1 cellular context compared by ENCODE assay signal in the genomic region with DNA sequence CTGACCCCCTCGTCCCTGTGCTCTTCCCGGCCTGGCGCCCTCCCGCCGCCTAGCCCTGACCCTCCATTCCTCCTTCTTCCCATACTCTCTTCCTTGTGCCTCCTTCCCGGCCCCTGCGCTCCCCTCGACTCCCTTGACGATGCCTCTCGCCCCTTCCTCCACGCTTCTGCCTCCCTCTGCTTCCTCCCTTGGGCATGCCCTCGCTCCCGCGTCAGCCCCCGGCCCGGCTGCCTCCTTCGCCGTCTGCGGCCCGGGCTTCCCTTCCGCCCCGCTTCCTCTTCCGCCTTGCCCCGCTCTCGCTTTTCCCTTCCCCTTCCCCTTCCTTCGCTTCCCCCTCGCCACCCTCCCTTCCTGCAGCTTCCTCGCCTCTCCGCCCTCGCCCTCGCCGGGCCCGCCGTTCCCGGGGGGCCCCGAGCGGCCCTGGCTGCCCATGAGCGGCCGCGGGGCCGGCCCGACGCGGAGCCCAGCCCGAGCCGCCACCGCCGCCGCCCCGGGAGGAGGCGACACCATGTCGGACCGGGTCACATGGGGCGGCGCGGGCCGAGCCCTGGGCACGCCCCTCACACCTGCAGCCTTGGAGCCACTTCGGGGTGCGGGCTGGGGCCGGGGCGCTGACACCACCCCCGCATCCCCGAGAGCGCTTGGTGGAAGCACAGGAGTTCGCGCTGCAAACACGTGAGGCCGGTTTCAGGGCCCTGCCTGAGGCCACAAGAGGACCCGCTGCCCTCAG.
TF ChIP-seq lines count a peak whose summit lies in the region.

A gene with protein sequence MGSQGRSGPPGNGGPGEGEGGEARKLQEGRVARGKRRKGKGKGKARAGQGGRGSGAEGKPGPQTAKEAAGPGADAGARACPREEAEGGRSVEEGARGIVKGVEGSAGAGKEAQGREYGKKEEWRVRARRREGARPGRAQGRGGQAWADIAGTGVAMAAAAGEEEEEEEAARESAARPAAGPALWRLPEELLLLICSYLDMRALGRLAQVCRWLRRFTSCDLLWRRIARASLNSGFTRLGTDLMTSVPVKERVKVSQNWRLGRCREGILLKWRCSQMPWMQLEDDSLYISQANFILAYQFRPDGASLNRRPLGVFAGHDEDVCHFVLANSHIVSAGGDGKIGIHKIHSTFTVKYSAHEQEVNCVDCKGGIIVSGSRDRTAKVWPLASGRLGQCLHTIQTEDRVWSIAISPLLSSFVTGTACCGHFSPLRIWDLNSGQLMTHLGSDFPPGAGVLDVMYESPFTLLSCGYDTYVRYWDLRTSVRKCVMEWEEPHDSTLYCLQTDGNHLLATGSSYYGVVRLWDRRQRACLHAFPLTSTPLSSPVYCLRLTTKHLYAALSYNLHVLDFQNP (minus strand): TSS at position 497 of the 730 bp plus-strand sequence. CDS start 65 bp downstream, at position 432.

TF ChIP-seq in K562, 482 proteins besides CTCF, POLR2A, EP300 and RAD21 (continued from another document and continues in another):
- TF ChIP-seq, protein P1, sequence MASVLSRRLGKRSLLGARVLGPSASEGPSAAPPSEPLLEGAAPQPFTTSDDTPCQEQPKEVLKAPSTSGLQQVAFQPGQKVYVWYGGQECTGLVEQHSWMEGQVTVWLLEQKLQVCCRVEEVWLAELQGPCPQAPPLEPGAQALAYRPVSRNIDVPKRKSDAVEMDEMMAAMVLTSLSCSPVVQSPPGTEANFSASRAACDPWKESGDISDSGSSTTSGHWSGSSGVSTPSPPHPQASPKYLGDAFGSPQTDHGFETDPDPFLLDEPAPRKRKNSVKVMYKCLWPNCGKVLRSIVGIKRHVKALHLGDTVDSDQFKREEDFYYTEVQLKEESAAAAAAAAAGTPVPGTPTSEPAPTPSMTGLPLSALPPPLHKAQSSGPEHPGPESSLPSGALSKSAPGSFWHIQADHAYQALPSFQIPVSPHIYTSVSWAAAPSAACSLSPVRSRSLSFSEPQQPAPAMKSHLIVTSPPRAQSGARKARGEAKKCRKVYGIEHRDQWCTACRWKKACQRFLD (CRISPR knock-in tag; IDR thresholded peaks at IDR 0.05), result 0 out of 2 replicates have a peak, but pooled peaks have one; percentile 54
- TF ChIP-seq RUNX1 (IDR thresholded peaks at IDR 0.05; ENCODE audit: low read depth) (no peak), RBBP5 (IDR thresholded peaks at IDR 0.05; ENCODE audit: borderline replicate concordance, insufficient read depth, low read length, poor library complexity, severe bottlenecking) (no peak), ZFP1 (CRISPR knock-in tag; IDR thresholded peaks at IDR 0.05) (no peak), POLR2G (IDR thresholded peaks at IDR 0.05; ENCODE audit: low read depth, low read length) (peak; percentile 85), ZNF165 (CRISPR knock-in tag; IDR thresholded peaks at IDR 0.05; ENCODE audit: borderline replicate concordance) (no peak), CCNT2 (IDR thresholded peaks at IDR 0.05; ENCODE audit: borderline replicate concordance, extremely low read depth, insufficient read length, low read depth, low read length) (peak; percentile 58), LCOR (CRISPR knock-in tag; IDR thresholded peaks at IDR 0.05) (0 out of 2 replicates have a peak, but pooled peaks have one; percentile 54), PHF20 (IDR thresholded peaks at IDR 0.05; ENCODE audit: partially characterized antibody) (peak; percentile 11), ZNF316 (IDR thresholded peaks at IDR 0.05) (peak; percentile 87), CXXC5 (CRISPR knock-in tag; IDR thresholded peaks at IDR 0.05) (peak; percentile 70), GABPB1 (CRISPR knock-in tag; IDR thresholded peaks at IDR 0.05) (0 out of 2 replicates have a peak, but pooled peaks have one; percentile 34), TOE1 (IDR thresholded peaks at IDR 0.05; ENCODE audit: borderline replicate concordance) (no peak), TOE1 (CRISPR knock-in tag; IDR thresholded peaks at IDR 0.05; ENCODE audit: borderline replicate concordance, low read depth) (no peak), CAMTA2 (CRISPR knock-in tag; conservative IDR thresholded peaks at IDR 0.05) (0 out of 2 replicates have a peak, but pooled peaks have one; percentile 27), NONO (IDR thresholded peaks at IDR 0.05; ENCODE audit: low read depth in 2 of 2, low read length in 1 of 2) (0 out of 4 replicates have a peak, but pooled peaks of 1 of the 2 experiments have one; percentile 47), GATAD2B (IDR thresholded peaks at IDR 0.05; ENCODE audit: borderline replicate concordance) (peak; percentile 63; the same call in 1 of the 2 replicates), BMI1 (IDR thresholded peaks at IDR 0.05; ENCODE audit: low read length) (no peak), BHLHE40 (IDR thresholded peaks at IDR 0.05; ENCODE audit: low read length) (peak; percentile 58; the same call in 1 of the 2 replicates), PCBP1 (IDR thresholded peaks at IDR 0.05; ENCODE audit: low read depth, low read length, poor library complexity, severe bottlenecking) (peak; percentile 92), HDAC1 (IDR thresholded peaks at IDR 0.05) (0 out of 4 replicates have a peak, but pooled peaks of 1 of the 2 experiments have one; percentile 9), POLR2AphosphoS5 (IDR thresholded peaks at IDR 0.05; ENCODE audit: control insufficient read depth, insufficient read depth, low read depth, low read length) (no peak), RB1 (IDR thresholded peaks at IDR 0.05; ENCODE audit: low read depth) (0 out of 2 replicates have a peak, but pooled peaks have one; percentile 47), L3MBTL2 (IDR thresholded peaks at IDR 0.05) (peak; percentile 86), CTBP1 (IDR thresholded peaks at IDR 0.05; ENCODE audit: borderline replicate concordance) (peak; percentile 31; the same call in 1 of the 2 replicates), KAT7 (CRISPR knock-in tag; IDR thresholded peaks at IDR 0.05; ENCODE audit: borderline replicate concordance) (peak; percentile 85; the same call in 1 of the 2 replicates), RAD51 (IDR thresholded peaks at IDR 0.05; ENCODE audit: borderline replicate concordance, low read depth) (peak; percentile 58), ZNF263 (CRISPR knock-in tag; IDR thresholded peaks at IDR 0.05; ENCODE audit: borderline replicate concordance) (peak; percentile 15; the same call in 1 of the 2 replicates), CREBBP (IDR thresholded peaks at IDR 0.05; ENCODE audit: low read depth, low read length) (no peak), SIN3B (IDR thresholded peaks at IDR 0.05; ENCODE audit: low read depth) (peak; percentile 41; the same call in 1 of the 2 replicates), HNRNPK (IDR thresholded peaks at IDR 0.05; ENCODE audit: low read depth, low read length, poor library complexity, severe bottlenecking) (peak; percentile 57), OTX1 (CRISPR knock-in tag; IDR thresholded peaks at IDR 0.05) (peak; percentile 85), TGIF2 (CRISPR knock-in tag; IDR thresholded peaks at IDR 0.05) (no peak), KDM5B (IDR thresholded peaks at IDR 0.05; ENCODE audit: insufficient replicate concordance, low read depth, low read length) (no peak)
- TF ChIP-seq, protein P2, sequence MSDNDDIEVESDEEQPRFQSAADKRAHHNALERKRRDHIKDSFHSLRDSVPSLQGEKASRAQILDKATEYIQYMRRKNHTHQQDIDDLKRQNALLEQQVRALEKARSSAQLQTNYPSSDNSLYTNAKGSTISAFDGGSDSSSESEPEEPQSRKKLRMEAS (CRISPR knock-in tag; IDR thresholded peaks at IDR 0.05), result peak; percentile 55; the same call in 1 of the 2 replicates
- TF ChIP-seq, protein P3, sequence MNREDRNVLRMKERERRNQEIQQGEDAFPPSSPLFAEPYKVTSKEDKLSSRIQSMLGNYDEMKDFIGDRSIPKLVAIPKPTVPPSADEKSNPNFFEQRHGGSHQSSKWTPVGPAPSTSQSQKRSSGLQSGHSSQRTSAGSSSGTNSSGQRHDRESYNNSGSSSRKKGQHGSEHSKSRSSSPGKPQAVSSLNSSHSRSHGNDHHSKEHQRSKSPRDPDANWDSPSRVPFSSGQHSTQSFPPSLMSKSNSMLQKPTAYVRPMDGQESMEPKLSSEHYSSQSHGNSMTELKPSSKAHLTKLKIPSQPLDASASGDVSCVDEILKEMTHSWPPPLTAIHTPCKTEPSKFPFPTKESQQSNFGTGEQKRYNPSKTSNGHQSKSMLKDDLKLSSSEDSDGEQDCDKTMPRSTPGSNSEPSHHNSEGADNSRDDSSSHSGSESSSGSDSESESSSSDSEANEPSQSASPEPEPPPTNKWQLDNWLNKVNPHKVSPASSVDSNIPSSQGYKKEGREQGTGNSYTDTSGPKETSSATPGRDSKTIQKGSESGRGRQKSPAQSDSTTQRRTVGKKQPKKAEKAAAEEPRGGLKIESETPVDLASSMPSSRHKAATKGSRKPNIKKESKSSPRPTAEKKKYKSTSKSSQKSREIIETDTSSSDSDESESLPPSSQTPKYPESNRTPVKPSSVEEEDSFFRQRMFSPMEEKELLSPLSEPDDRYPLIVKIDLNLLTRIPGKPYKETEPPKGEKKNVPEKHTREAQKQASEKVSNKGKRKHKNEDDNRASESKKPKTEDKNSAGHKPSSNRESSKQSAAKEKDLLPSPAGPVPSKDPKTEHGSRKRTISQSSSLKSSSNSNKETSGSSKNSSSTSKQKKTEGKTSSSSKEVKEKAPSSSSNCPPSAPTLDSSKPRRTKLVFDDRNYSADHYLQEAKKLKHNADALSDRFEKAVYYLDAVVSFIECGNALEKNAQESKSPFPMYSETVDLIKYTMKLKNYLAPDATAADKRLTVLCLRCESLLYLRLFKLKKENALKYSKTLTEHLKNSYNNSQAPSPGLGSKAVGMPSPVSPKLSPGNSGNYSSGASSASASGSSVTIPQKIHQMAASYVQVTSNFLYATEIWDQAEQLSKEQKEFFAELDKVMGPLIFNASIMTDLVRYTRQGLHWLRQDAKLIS (CRISPR knock-in tag; IDR thresholded peaks at IDR 0.05), result peak; percentile 91; the same call in 1 of the 2 replicates
- TF ChIP-seq, protein P4, sequence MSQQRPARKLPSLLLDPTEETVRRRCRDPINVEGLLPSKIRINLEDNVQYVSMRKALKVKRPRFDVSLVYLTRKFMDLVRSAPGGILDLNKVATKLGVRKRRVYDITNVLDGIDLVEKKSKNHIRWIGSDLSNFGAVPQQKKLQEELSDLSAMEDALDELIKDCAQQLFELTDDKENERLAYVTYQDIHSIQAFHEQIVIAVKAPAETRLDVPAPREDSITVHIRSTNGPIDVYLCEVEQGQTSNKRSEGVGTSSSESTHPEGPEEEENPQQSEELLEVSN (IDR thresholded peaks at IDR 0.05; ENCODE audit: borderline replicate concordance in 1 of 2, extremely low read depth in 1 of 2, insufficient read depth in 1 of 2, insufficient read length in 1 of 2, low read depth in 1 of 2, low read length in 1 of 2, poor library complexity in 1 of 2, severe bottlenecking in 1 of 2), result peak; percentile 83
- TF ChIP-seq, protein P5, sequence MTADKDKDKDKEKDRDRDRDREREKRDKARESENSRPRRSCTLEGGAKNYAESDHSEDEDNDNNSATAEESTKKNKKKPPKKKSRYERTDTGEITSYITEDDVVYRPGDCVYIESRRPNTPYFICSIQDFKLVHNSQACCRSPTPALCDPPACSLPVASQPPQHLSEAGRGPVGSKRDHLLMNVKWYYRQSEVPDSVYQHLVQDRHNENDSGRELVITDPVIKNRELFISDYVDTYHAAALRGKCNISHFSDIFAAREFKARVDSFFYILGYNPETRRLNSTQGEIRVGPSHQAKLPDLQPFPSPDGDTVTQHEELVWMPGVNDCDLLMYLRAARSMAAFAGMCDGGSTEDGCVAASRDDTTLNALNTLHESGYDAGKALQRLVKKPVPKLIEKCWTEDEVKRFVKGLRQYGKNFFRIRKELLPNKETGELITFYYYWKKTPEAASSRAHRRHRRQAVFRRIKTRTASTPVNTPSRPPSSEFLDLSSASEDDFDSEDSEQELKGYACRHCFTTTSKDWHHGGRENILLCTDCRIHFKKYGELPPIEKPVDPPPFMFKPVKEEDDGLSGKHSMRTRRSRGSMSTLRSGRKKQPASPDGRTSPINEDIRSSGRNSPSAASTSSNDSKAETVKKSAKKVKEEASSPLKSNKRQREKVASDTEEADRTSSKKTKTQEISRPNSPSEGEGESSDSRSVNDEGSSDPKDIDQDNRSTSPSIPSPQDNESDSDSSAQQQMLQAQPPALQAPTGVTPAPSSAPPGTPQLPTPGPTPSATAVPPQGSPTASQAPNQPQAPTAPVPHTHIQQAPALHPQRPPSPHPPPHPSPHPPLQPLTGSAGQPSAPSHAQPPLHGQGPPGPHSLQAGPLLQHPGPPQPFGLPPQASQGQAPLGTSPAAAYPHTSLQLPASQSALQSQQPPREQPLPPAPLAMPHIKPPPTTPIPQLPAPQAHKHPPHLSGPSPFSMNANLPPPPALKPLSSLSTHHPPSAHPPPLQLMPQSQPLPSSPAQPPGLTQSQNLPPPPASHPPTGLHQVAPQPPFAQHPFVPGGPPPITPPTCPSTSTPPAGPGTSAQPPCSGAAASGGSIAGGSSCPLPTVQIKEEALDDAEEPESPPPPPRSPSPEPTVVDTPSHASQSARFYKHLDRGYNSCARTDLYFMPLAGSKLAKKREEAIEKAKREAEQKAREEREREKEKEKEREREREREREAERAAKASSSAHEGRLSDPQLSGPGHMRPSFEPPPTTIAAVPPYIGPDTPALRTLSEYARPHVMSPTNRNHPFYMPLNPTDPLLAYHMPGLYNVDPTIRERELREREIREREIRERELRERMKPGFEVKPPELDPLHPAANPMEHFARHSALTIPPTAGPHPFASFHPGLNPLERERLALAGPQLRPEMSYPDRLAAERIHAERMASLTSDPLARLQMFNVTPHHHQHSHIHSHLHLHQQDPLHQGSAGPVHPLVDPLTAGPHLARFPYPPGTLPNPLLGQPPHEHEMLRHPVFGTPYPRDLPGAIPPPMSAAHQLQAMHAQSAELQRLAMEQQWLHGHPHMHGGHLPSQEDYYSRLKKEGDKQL (CRISPR knock-in tag; IDR thresholded peaks at IDR 0.05; ENCODE audit: borderline replicate concordance), result no peak
- TF ChIP-seq, protein P6, sequence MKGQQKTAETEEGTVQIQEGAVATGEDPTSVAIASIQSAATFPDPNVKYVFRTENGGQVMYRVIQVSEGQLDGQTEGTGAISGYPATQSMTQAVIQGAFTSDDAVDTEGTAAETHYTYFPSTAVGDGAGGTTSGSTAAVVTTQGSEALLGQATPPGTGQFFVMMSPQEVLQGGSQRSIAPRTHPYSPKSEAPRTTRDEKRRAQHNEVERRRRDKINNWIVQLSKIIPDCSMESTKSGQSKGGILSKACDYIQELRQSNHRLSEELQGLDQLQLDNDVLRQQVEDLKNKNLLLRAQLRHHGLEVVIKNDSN (CRISPR knock-in tag; IDR thresholded peaks at IDR 0.05), result peak; percentile 79
- TF ChIP-seq, protein P7, sequence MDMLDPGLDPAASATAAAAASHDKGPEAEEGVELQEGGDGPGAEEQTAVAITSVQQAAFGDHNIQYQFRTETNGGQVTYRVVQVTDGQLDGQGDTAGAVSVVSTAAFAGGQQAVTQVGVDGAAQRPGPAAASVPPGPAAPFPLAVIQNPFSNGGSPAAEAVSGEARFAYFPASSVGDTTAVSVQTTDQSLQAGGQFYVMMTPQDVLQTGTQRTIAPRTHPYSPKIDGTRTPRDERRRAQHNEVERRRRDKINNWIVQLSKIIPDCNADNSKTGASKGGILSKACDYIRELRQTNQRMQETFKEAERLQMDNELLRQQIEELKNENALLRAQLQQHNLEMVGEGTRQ (CRISPR knock-in tag; IDR thresholded peaks at IDR 0.05), result peak; percentile 87
